Comparison of ENCODE assay signal across 1 cellular context in the genomic region with DNA sequence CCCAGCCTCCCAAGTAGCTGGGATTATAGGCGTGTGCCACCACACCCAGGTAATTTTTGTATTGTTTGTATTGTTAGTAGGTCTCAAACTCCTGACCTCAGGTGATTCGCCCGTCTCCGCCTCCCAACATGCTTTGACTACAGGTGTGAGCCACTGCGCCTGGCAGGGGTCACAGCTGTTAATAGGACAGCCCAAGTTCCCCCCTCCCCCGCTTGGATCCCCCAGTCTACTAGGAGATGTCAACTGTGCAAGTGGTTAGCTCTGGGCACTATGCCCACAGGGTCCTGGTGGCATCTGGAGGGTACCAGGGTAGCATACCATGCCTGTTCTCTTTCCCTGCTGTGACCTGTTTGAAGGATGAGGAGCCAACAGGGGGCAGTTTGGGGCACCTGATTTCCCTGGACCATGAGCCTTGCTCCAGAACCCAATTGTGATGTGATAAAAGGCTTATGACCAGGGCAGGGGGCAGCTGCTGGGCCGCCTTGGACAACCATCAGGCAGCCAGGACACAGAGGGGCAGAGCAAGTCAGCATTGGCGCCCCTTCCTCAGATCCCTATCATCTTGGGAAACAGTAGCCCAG.
TF ChIP-seq lines count a peak whose summit lies in the region.

TSPAN16 (plus strand) TSS at position 496 of the 581 bp plus-strand sequence. CDS start 138 bp downstream, outside the sequence.

TF ChIP-seq in GM12878, 131 proteins besides CTCF, POLR2A, EP300 and RAD21:
- no peak for TF ChIP-seq YBX1 (IDR thresholded peaks at IDR 0.05)
- TF ChIP-seq SMARCA5 (IDR thresholded peaks at IDR 0.05): no peak
- TF ChIP-seq MYC (IDR thresholded peaks at IDR 0.05; ENCODE audit: insufficient read depth, insufficient read length, insufficient replicate concordance, low read length, severe bottlenecking): no peak
- TF ChIP-seq BCL11A (IDR thresholded peaks at IDR 0.05; ENCODE audit: low read depth, low read length): no peak
- no peak for TF ChIP-seq ATF7 (IDR thresholded peaks at IDR 0.05; ENCODE audit: low read depth)
- TF ChIP-seq PKNOX1 (IDR thresholded peaks at IDR 0.05): no peak
- TF ChIP-seq NR2C1 (IDR thresholded peaks at IDR 0.05): no peak
- TF ChIP-seq ZNF217 (IDR thresholded peaks at IDR 0.05): no peak
- no peak for TF ChIP-seq NRF1 (conservative IDR thresholded peaks at IDR 0.05; ENCODE audit: low read depth, low read length)
- TF ChIP-seq, protein P1, sequence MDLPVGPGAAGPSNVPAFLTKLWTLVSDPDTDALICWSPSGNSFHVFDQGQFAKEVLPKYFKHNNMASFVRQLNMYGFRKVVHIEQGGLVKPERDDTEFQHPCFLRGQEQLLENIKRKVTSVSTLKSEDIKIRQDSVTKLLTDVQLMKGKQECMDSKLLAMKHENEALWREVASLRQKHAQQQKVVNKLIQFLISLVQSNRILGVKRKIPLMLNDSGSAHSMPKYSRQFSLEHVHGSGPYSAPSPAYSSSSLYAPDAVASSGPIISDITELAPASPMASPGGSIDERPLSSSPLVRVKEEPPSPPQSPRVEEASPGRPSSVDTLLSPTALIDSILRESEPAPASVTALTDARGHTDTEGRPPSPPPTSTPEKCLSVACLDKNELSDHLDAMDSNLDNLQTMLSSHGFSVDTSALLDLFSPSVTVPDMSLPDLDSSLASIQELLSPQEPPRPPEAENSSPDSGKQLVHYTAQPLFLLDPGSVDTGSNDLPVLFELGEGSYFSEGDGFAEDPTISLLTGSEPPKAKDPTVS (IDR thresholded peaks at IDR 0.05; ENCODE audit: low read depth, low read length): no peak
TF ChIP-seq in GM12878: peak in this region for 0.
